ENCODE assay signal across 21 cellular contexts in the genomic region with DNA sequence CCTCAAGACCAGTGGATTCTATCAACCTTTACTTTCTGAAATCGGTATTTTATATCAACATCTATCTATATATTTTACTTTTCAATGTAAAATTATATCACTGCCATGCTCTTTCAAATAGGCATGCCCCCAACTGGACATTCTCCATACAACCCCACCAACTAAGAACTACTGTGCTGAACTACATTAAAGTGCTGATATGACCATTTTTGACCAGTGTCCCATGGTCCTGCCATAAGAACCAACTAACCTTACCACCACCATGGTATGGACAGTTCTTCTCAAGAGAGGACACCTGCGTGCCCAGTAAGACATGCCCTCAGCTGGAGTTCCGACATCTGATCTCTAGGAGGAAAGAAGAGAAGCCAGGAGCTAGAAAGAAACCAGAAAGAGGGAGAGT.
"Had no signal": no experiment of that assay in that cellular context is flagged by ENCODE, and none has a peak within 500 bp of the region (broad histone marks: within the 10 kb centered on the region; RNA-seq: fewer than 3 reads in every experiment).

No MANE protein-coding gene starts in this region.

- DNase-seq: cerebellar nuclear complex; colonic mucosa; dermis blood vessel endothelial cell; effector CD8-positive, alpha-beta T cell; gastrocnemius medialis; glutamatergic neuron; islet precursor cell; mammary epithelial cell; mucosa of descending colon; naive thymus-derived CD8-positive, alpha-beta T cell; ovary; right cardiac atrium; stimulated activated CD4-positive, alpha-beta T cell treated with anti-CD3 and anti-CD28 coated beads, Interleukin-4, amount 100 ng/mL, for 1 hour; stimulated activated CD8-positive, alpha-beta memory T cell treated with anti-CD3 and anti-CD28 coated beads, Interleukin-4, amount 100 ng/mL, for 48 hours; stimulated activated naive CD8-positive, alpha-beta T cell treated with anti-CD3 and anti-CD28 coated beads, Interleukin-15, Interleukin-2, amounts not matched to agents 100 U/mL and 50 U/mL, for 24 hours; tibial artery; upper lobe of right lung had no signal

- H3K4me1 ChIP-seq: colonic mucosa had no signal

- H3K27me3 ChIP-seq: colonic mucosa, gastrocnemius medialis, ovary, suprapubic skin, tibial artery, upper lobe of right lung had no signal

- ATAC-seq: esophagus mucosa; gastrocnemius medialis; left lobe of liver; mucosa of descending colon; naive thymus-derived CD8-positive, alpha-beta T cell; stimulated activated effector memory CD8-positive, alpha-beta T cell treated with anti-CD3 and anti-CD28 coated beads, Interleukin-12 subunit alpha, Interleukin-12 subunit beta, amount 100 ng/mL, for 72 hours; stimulated activated naive CD8-positive, alpha-beta T cell treated with anti-CD3 and anti-CD28 coated beads, Interleukin-15, Interleukin-2, amounts not matched to agents 100 U/mL and 50 U/mL, for 24 hours; upper lobe of right lung had no signal

- H3K27ac ChIP-seq: colonic mucosa, gastrocnemius medialis, ovary, suprapubic skin, tibial artery, upper lobe of right lung had no signal

- H3K4me3 ChIP-seq: colonic mucosa, gastrocnemius medialis, mucosa of descending colon, ovary, suprapubic skin, tibial artery, upper lobe of right lung had no signal

- H3K9me3 ChIP-seq: colonic mucosa, gastrocnemius medialis, mucosa of descending colon, ovary, suprapubic skin, tibial artery, upper lobe of right lung had no signal

- H3K36me3 ChIP-seq: colonic mucosa, gastrocnemius medialis, ovary, suprapubic skin, tibial artery, upper lobe of right lung had no signal
